17 cellular contexts compared by ENCODE assay signal in genomic region chr2:40348665-40349064, GRCh38.
DNase-seq lines count a peak whose midpoint lies in the region; ATAC-seq, FAIRE-seq and TF ChIP-seq lines count a peak whose summit lies in the region.
"Had no signal": no experiment of that assay in that cellular context is flagged by ENCODE, and none has a peak within 500 bp of the region (broad histone marks: within the 10 kb centered on the region; RNA-seq: fewer than 3 reads in every experiment).

No MANE protein-coding gene starts in this region.

- H3K27me3 ChIP-seq in ACC112 (ENCODE audit: insufficient read depth, low read length) (no peaks in the 10 kb centered on the region), keratinocyte (ENCODE audit: control insufficient read depth, extremely low read depth, insufficient read depth, low read length) (no peaks in the 10 kb centered on the region)

- in situ Hi-C loops in astrocyte of the spinal cord (cut with HindIII; ENCODE audit: low sequenced_read_pairs) = no loop called here

- no peak overlapping the region for H3K27ac Mint-ChIP-seq in stimulated activated naive B cell treated with anti-CD40 and anti-IgM and Interleukin-4, amounts not matched to agents 10 μg/mL and 1 μg/mL and 100 μg/mL, for 72 hours
- H3K27ac Mint-ChIP-seq: activated CD4-positive, alpha-beta T cell treated with anti-CD3 and anti-CD28 coated beads for 36 hours had no signal

- no peaks in the 10 kb centered on the region for H4K20me1 ChIP-seq in keratinocyte (ENCODE audit: control insufficient read depth, extremely low read depth, insufficient read depth, low read length)

- H3K36me3 Mint-ChIP-seq in stimulated activated naive B cell treated with anti-CD40 and anti-IgM and Interleukin-4, amounts not matched to agents 10 μg/mL and 1 μg/mL and 100 μg/mL, for 72 hours = no peaks in the 10 kb centered on the region

- H3K36me3 ChIP-seq in ACC112 (ENCODE audit: insufficient read depth, low read length) = no peaks in the 10 kb centered on the region
- H3K36me3 ChIP-seq in keratinocyte (ENCODE audit: control insufficient read depth in 2 of 2, extremely low read depth in 1 of 2, insufficient read depth in 2 of 2, low read length in 2 of 2) = no peaks in the 10 kb centered on the region

- H3K4me1 ChIP-seq in ACC112 (ENCODE audit: control insufficient read depth, insufficient read depth, low read length, unreplicated experiment) (peaks cover 73% of the 10 kb centered on the region), keratinocyte (ENCODE audit: control insufficient read depth, extremely low read depth, insufficient read depth, low read length) (peaks cover 7% of the 10 kb centered on the region)
- H3K4me1 ChIP-seq: A549 had no signal

- H3K27ac ChIP-seq in ACC112 (ENCODE audit: low read depth, low read length) = peak overlapping the region; percentile 70
- no peak overlapping the region for H3K27ac ChIP-seq in keratinocyte (ENCODE audit: control insufficient read depth, insufficient read depth, low read length)
- H3K27ac ChIP-seq: A549 had no signal

- H3K4me3 ChIP-seq in ACC112 (ENCODE audit: low read depth, low read length) (peak overlapping the region; percentile 31; the same call in 1 of the 2 replicates), astrocyte of the spinal cord (ENCODE audit: low read depth, low read length) (no peak overlapping the region), keratinocyte (ENCODE audit: control insufficient read depth in 2 of 3, extremely low read depth in 1 of 3, insufficient read depth in 2 of 3, low read depth in 1 of 3, low read length in 3 of 3) (no peak overlapping the region)
- H3K4me3 ChIP-seq: A549 had no signal

- H3K79me2 ChIP-seq in ACC112 (ENCODE audit: control insufficient read depth, insufficient read depth, low read length, unreplicated experiment) (no peaks in the 10 kb centered on the region), keratinocyte (ENCODE audit: control insufficient read depth, insufficient read depth, low read length) (no peaks in the 10 kb centered on the region)

- no peaks in the 10 kb centered on the region for H3K9me1 ChIP-seq in keratinocyte (ENCODE audit: control insufficient read depth, extremely low read depth, insufficient read depth, low read length)

- FAIRE-seq in keratinocyte (lab: Jason Lieb, UNC) = no peak
- FAIRE-seq: GM18507, GM19239 had no signal

- no peaks in the 10 kb centered on the region for H3K9me3 Mint-ChIP-seq in stimulated activated naive B cell treated with anti-CD40 and anti-IgM and Interleukin-4, amounts not matched to agents 10 μg/mL and 1 μg/mL and 100 μg/mL, for 72 hours

- ATAC-seq in GM21367 (IDR thresholded peaks at IDR 0.05; ENCODE audit: unreplicated experiment) = no peak
- no peak for ATAC-seq in stimulated activated naive B cell treated with anti-CD40 and anti-IgM and Interleukin-4, amounts not matched to agents 10 μg/mL and 1 μg/mL and 100 μg/mL, for 72 hours (replicated peaks)
- ATAC-seq: A549; activated CD4-positive, alpha-beta T cell treated with anti-CD3 and anti-CD28 coated beads for 36 hours; stimulated activated naive CD8-positive, alpha-beta T cell treated with anti-CD3 and anti-CD28 coated beads, Interleukin-15, Interleukin-2, amounts not matched to agents 100 U/mL and 50 U/mL, for 24 hours had no signal

- H2AFZ ChIP-seq in ACC112 (ENCODE audit: low read length, unreplicated experiment) (peak overlapping the region; percentile 44), keratinocyte (ENCODE audit: control insufficient read depth, low read length) (no peak overlapping the region)

- no peak overlapping the region for H3K4me3 Mint-ChIP-seq in stimulated activated naive B cell treated with anti-CD40 and anti-IgM and Interleukin-4, amounts not matched to agents 10 μg/mL and 1 μg/mL and 100 μg/mL, for 72 hours
- H3K4me3 Mint-ChIP-seq: activated CD4-positive, alpha-beta T cell treated with anti-CD3 and anti-CD28 coated beads for 36 hours had no signal

- no peak for TF ChIP-seq CTCF in astrocyte of the spinal cord (IDR thresholded peaks at IDR 0.05; ENCODE audit: low read depth, low read length)
- TF ChIP-seq CTCF in keratinocyte (optimal IDR thresholded peaks at IDR 0.05 in 1 of 3, IDR thresholded peaks at IDR 0.05 in 1 of 3, conservative IDR thresholded peaks at IDR 0.05 in 1 of 3; ENCODE audit: extremely low read depth in 1 of 3, insufficient read depth in 2 of 3, low read length in 3 of 3) = no peak

- H3K4me2 ChIP-seq in keratinocyte (ENCODE audit: control insufficient read depth, extremely low read depth, insufficient read depth, low read depth, low read length) = no peak overlapping the region
- H3K4me2 ChIP-seq: A549 had no signal

- H3K9me3 ChIP-seq in keratinocyte (ENCODE audit: control insufficient read depth, low read depth, low read length) = no peaks in the 10 kb centered on the region
- H3K9me3 ChIP-seq: A549 had no signal

- DNase-seq in HCEC 1CT = peak; percentile 90
- peak; percentile 76 for DNase-seq in astrocyte of the spinal cord (ENCODE audit: low read depth, low spot score)
- DNase-seq in keratinocyte (ENCODE audit: low read depth, low spot score) = peak; percentile 19
- no peak for DNase-seq in DMS 273 (lab: John Stamatoyannopoulos, UW; ENCODE audit: unreplicated experiment)
- no peak for DNase-seq in stimulated activated naive B cell treated with anti-CD40 and anti-IgM and Interleukin-4, amounts not matched to agents 10 μg/mL and 1 μg/mL and 100 μg/mL, for 72 hours
- DNase-seq in NCI-H524 treated with DMSO at 0.1 percent for 48 hours (lab: John Stamatoyannopoulos, UW) = no peak
- DNase-seq: activated CD4-positive, alpha-beta T cell treated with anti-CD3 and anti-CD28 coated beads for 36 hours; activated CD8-positive, alpha-beta memory T cell treated with anti-CD3 and anti-CD28 coated beads, Interleukin-2, amount 50 U/mL, for 4 hours; central memory CD4-positive, alpha-beta T cell; posterior cingulate gyrus; SHP77 treated with DMSO at 0.1 percent for 48 hours; stimulated activated naive CD8-positive, alpha-beta T cell treated with anti-CD3 and anti-CD28 coated beads, Interleukin-15, Interleukin-2, amounts not matched to agents 100 U/mL and 50 U/mL, for 24 hours had no signal

- no peaks in the 10 kb centered on the region for H3K27me3 Mint-ChIP-seq in stimulated activated naive B cell treated with anti-CD40 and anti-IgM and Interleukin-4, amounts not matched to agents 10 μg/mL and 1 μg/mL and 100 μg/mL, for 72 hours

- dilution Hi-C loops in keratinocyte (cut with MboI; ENCODE audit: extremely low pct_ligation_motif_present, low sequenced_read_pairs) = no loop called here

- no peak overlapping the region for H3K9ac ChIP-seq in keratinocyte (ENCODE audit: control insufficient read depth, extremely low read depth, insufficient read depth, low read length)

- peaks cover 4 to 12% of the 10 kb centered on the region in 2 donors for H3K4me1 Mint-ChIP-seq in stimulated activated naive B cell treated with anti-CD40 and anti-IgM and Interleukin-4, amounts not matched to agents 10 μg/mL and 1 μg/mL and 100 μg/mL, for 72 hours
- H3K4me1 Mint-ChIP-seq: activated CD4-positive, alpha-beta T cell treated with anti-CD3 and anti-CD28 coated beads for 36 hours had no signal

Comparison
In these comparisons a context has a peak if more than half of its experiments do, and no peak if none do; other contexts are left out.
1. DNase-seq: peak in HCEC 1CT (single experiment), astrocyte of the spinal cord (single experiment) and keratinocyte (single experiment); none in DMS 273 (single experiment), stimulated activated naive B cell treated with anti-CD40 and anti-IgM and Interleukin-4, amounts not matched to agents 10 μg/mL and 1 μg/mL and 100 μg/mL, for 72 hours (single experiment) and NCI-H524 treated with DMSO at 0.1 percent for 48 hours (single experiment).